8 cellular contexts compared by ENCODE assay signal in genomic region chr18:24600076-24600654, GRCh38.
DNase-seq lines count a peak whose midpoint lies in the region; ATAC-seq, FAIRE-seq and TF ChIP-seq lines count a peak whose summit lies in the region.

No MANE protein-coding gene starts in this region.

- peak; percentile 99 for FAIRE-seq in TTC549 (lab: Jason Lieb, UNC)

- no peaks in the 10 kb centered on the region for H3K27me3 ChIP-seq in smooth muscle cell (ENCODE audit: low read depth)

- no peak overlapping the region for H3K4me2 ChIP-seq in smooth muscle cell

- no peaks in the 10 kb centered on the region for H3K36me3 ChIP-seq in smooth muscle cell (ENCODE audit: low read depth)

- intact Hi-C loops in Right ventricle myocardium superior (cut with DNase I) (loop anchor here (10.0 kb wide), 1 partner anchor 75 kb away; no protein-coding TSS in a partner anchor), Right ventricle myocardium inferior (cut with DNase I) (loop anchor here (1.0 to 5.0 kb wide), 2 partner anchors 72 to 126 kb away; no protein-coding TSS in a partner anchor)

- no peaks in the 10 kb centered on the region for H4K20me1 ChIP-seq in smooth muscle cell (ENCODE audit: low read depth)

- H3K4me1 ChIP-seq in smooth muscle cell (ENCODE audit: low read depth), result peaks cover 5% of the 10 kb centered on the region

- H3K9me3 ChIP-seq in smooth muscle cell (replicated peaks; ENCODE audit: low read depth), result no peaks in the 10 kb centered on the region

- no peak overlapping the region for H3K27ac ChIP-seq in smooth muscle cell (ENCODE audit: low read depth)

- no peak overlapping the region for H3K4me3 ChIP-seq in smooth muscle cell

- no peaks in the 10 kb centered on the region for H3K79me2 ChIP-seq in smooth muscle cell (ENCODE audit: low read depth)

- H3K9ac ChIP-seq in smooth muscle cell (ENCODE audit: low read depth), result no peak overlapping the region

- H2AFZ ChIP-seq in smooth muscle cell (ENCODE audit: low read depth), result no peak overlapping the region

- ATAC-seq in Right ventricle myocardium superior (ENCODE audit: poor library complexity) (peak; percentile 51), Right ventricle myocardium inferior (no peak), GM19395 (IDR thresholded peaks at IDR 0.05; ENCODE audit: unreplicated experiment) (no peak)

- DNase-seq in Right ventricle myocardium superior (no peak), Right ventricle myocardium inferior (ENCODE audit: missing footprints) (no peak), NCI-H1105 treated with DMSO at 0.1 percent for 48 hours (lab: John Stamatoyannopoulos, UW) (peak; percentile 81), glomerular endothelial cell (ENCODE audit: extremely low read depth, low read depth, low spot score) (peak; percentile 50), smooth muscle cell (lab: John Stamatoyannopoulos, UW; ENCODE audit: unreplicated experiment) (no peak)
- no peak for DNase-seq in NK-92 treated with Interleukin-12 subunit alpha and Interleukin-12 subunit beta, amount 100 ng/mL, for 24 hours (lab: John Stamatoyannopoulos, UW)

- H3F3A ChIP-seq in smooth muscle cell (ENCODE audit: low read depth), result no peaks in the 10 kb centered on the region

- TF ChIP-seq CTCF in smooth muscle cell (IDR thresholded peaks at IDR 0.05; ENCODE audit: borderline replicate concordance, insufficient read depth, poor library complexity, severe bottlenecking), result peak; percentile 72

- whole genome bisulfite sequencing in smooth muscle cell (ENCODE audit: low lambda C conversion rate), result 30% methylated on average over 6 of the region's 6 CpGs

Comparison
In these comparisons a context has a peak if more than half of its experiments do, and no peak if none do; other contexts are left out.
1. DNase-seq: peak in NCI-H1105 treated with DMSO at 0.1 percent for 48 hours (single experiment) and glomerular endothelial cell (single experiment); none in Right ventricle myocardium superior (single experiment), Right ventricle myocardium inferior (single experiment), smooth muscle cell (single experiment) and NK-92 treated with Interleukin-12 subunit alpha and Interleukin-12 subunit beta, amount 100 ng/mL, for 24 hours (single experiment).